Comparison of ENCODE assay signal across 1 cellular context in genomic region chr1:114715952-114716303, GRCh38.
TF ChIP-seq lines count a peak whose summit lies in the region.

No MANE protein-coding gene starts in this region.

TF ChIP-seq in WTC11, 78 proteins besides CTCF, POLR2A, EP300 and RAD21 (continued from another document):
- no peak for TF ChIP-seq ATF2 (CRISPR knock-in tag; IDR thresholded peaks at IDR 0.05; ENCODE audit: borderline replicate concordance, low read depth)
- no peak for TF ChIP-seq PREB (CRISPR knock-in tag; IDR thresholded peaks at IDR 0.05; ENCODE audit: borderline replicate concordance)
- TF ChIP-seq STAT6 (CRISPR knock-in tag; conservative IDR thresholded peaks at IDR 0.05; ENCODE audit: low read depth) = no peak
- no peak for TF ChIP-seq RORB (CRISPR knock-in tag; IDR thresholded peaks at IDR 0.05)
- no peak for TF ChIP-seq AR (CRISPR knock-in tag; IDR thresholded peaks at IDR 0.05)
- no peak for TF ChIP-seq TEAD1 (CRISPR knock-in tag; IDR thresholded peaks at IDR 0.05)
- TF ChIP-seq NFE2L1 (CRISPR knock-in tag; IDR thresholded peaks at IDR 0.05) = no peak
- no peak for TF ChIP-seq ERG (CRISPR knock-in tag; IDR thresholded peaks at IDR 0.05)
- no peak for TF ChIP-seq KAT7 (CRISPR knock-in tag; IDR thresholded peaks at IDR 0.05; ENCODE audit: borderline replicate concordance)
- TF ChIP-seq ELF4 (CRISPR knock-in tag; IDR thresholded peaks at IDR 0.05; ENCODE audit: low read depth) = no peak
